In the genomic region with DNA sequence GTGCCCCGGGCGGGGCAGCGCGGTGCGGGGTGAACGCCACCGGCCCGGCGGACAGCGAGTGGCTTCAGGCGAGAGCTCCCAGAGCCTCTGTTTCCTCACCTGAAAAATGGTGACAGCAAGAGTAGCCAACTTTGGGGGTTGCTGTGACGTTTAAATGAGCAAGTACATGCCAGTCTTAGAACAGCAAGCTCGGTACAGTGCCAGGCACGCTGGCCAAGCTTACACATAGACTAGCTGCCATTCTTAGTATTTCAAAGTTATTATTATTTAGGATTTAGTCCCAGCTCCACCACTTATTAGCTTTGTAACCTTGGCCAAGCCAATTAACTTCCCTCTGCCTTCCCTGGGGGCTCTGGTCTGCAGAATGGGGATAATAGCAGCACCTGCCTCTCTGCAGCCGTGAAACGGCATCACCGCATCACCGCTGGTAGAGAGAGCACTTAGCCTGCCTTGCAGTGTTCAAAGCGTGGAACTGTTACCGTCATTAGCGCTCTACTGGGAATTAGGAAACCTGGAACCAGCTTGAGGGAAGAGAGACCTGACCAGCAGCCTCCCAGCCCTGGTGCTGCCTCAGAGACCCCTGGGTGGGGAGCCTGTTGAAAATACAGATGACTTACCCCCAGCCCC, we compare ENCODE assay signal across 11 cellular contexts. TPM values are rescaled to one million over a fixed set of nuclear protein-coding genes. Genes with fewer than 3 reads are reported as not detected.
DNase-seq lines count a peak whose midpoint lies in the region; ATAC-seq, FAIRE-seq and TF ChIP-seq lines count a peak whose summit lies in the region.
"Had no signal": no experiment of that assay in that cellular context is flagged by ENCODE, and none has a peak within 500 bp of the region (broad histone marks: within the 10 kb centered on the region; RNA-seq: fewer than 3 reads in every experiment).

Gene C9orf50, minus strand, starts transcription at position 433 of the 627 bp plus-strand sequence. CDS start 527 bp downstream, outside the sequence.

- H4K20me1 ChIP-seq in MM.1S (ENCODE audit: insufficient read depth, low read length), result no peaks in the 10 kb centered on the region

- H3K36me3 ChIP-seq in kidney (ENCODE audit: control insufficient read depth in 1 of 2, insufficient read depth in 2 of 2, low read length in 2 of 2) (no peaks in the 10 kb centered on the region), stomach smooth muscle (ENCODE audit: control insufficient read depth in 2 of 2, insufficient read depth in 2 of 2, low read length in 2 of 2) (no peaks in the 10 kb centered on the region), MM.1S (replicated peaks; ENCODE audit: insufficient read depth, low read length) (no peaks in the 10 kb centered on the region)

- no peaks in the 10 kb centered on the region for H3K79me2 ChIP-seq in MM.1S (ENCODE audit: low read length)

- H3K9ac ChIP-seq in kidney (ENCODE audit: low read length in 2 of 2), result peak within 1 kb of the TSS; percentile 24 to 58
- H3K9ac ChIP-seq in stomach smooth muscle (ENCODE audit: low read length in 2 of 2), result peak within 1 kb of the TSS; percentile 21 to 48
- H3K9ac ChIP-seq in MM.1S (ENCODE audit: low read length), result no peak within 1 kb of the TSS

- no peak within 1 kb of the TSS for H2AFZ ChIP-seq in MM.1S (ENCODE audit: low read length)

- no peaks in the 10 kb centered on the region for H3K9me2 ChIP-seq in MM.1S (replicated peaks; ENCODE audit: insufficient read depth, low read length)

- H3F3A ChIP-seq in MM.1S (ENCODE audit: insufficient read depth, low read length), result peaks cover 6% of the 10 kb centered on the region

- H3K4me1 ChIP-seq in kidney (ENCODE audit: control insufficient read depth in 1 of 2, insufficient read depth in 1 of 2, low read depth in 1 of 2, low read length in 2 of 2), result peaks cover 4 to 5% of the 10 kb centered on the region in 2 donors
- H3K4me1 ChIP-seq in stomach smooth muscle (ENCODE audit: control insufficient read depth, insufficient read depth, low read length), result peaks cover 17% of the 10 kb centered on the region
- 0 out of 2 replicates have a peak, but pooled peaks cover 2% of the 10 kb centered on the region for H3K4me1 ChIP-seq in MM.1S (ENCODE audit: low read length)

- H3K4me2 ChIP-seq in MM.1S (ENCODE audit: low read depth, low read length), result no peak within 1 kb of the TSS

- no peak for TF ChIP-seq POLR2A in H54 (IDR thresholded peaks at IDR 0.05; ENCODE audit: low read depth, low read length)

- intact Hi-C loops in kidney (cut with DNase I), result no loop called here

- H3K27me3 ChIP-seq in stomach smooth muscle (ENCODE audit: control insufficient read depth in 1 of 2, insufficient read depth in 2 of 2, low read length in 2 of 2), result no peaks in the 10 kb centered on the region
- peaks cover 40% of the 10 kb centered on the region for H3K27me3 ChIP-seq in MM.1S (replicated peaks; ENCODE audit: insufficient read depth, low read length)

- DNase-seq in DMS 273 (lab: John Stamatoyannopoulos, UW; ENCODE audit: unreplicated experiment) (peak; percentile 43), DMS 273 treated with DMSO at 0.1 percent for 48 hours (lab: John Stamatoyannopoulos, UW) (no peak), kidney (no peak), MM.1S (no peak), H54 (ENCODE audit: insufficient read length, low spot score) (no peak)
- DNase-seq: activated effector memory CD4-positive, alpha-beta T cell treated with anti-CD3 and anti-CD28 coated beads, Interleukin-2, amount 50 U/mL, for 16 hours; NCI-H524 treated with DMSO at 0.1 percent for 48 hours had no signal

- peak within 1 kb of the TSS; percentile 57 for H3K4me3 ChIP-seq in WI38 (ENCODE audit: low read depth, low read length)
- peak within 1 kb of the TSS; percentile 38 to 59 for H3K4me3 ChIP-seq in kidney (ENCODE audit: low read length in 2 of 2)
- H3K4me3 ChIP-seq in stomach smooth muscle (ENCODE audit: low read length in 2 of 2), result peak within 1 kb of the TSS; percentile 60 to 71
- H3K4me3 ChIP-seq in MM.1S (ENCODE audit: low read length), result no peak within 1 kb of the TSS

- TF ChIP-seq CTCF in WI38 (IDR thresholded peaks at IDR 0.05; ENCODE audit: low read depth, low read length), result no peak
- TF ChIP-seq CTCF in kidney (IDR thresholded peaks at IDR 0.05; ENCODE audit: borderline replicate concordance, extremely low read depth, insufficient read depth), result no peak
- TF ChIP-seq CTCF in MM.1S (IDR thresholded peaks at IDR 0.05; ENCODE audit: low read length), result no peak

- no peak for ATAC-seq in GM18519 (IDR thresholded peaks at IDR 0.05; ENCODE audit: low FRiP score, unreplicated experiment)

- H3K9me3 ChIP-seq in kidney (ENCODE audit: control insufficient read depth in 1 of 2, low read length in 2 of 2) (no peaks in the 10 kb centered on the region), stomach smooth muscle (ENCODE audit: control insufficient read depth in 2 of 2, low read length in 2 of 2) (no peaks in the 10 kb centered on the region), MM.1S (replicated peaks; ENCODE audit: insufficient read depth, low read length) (no peaks in the 10 kb centered on the region)

- H3K27ac ChIP-seq in kidney (ENCODE audit: low read depth in 2 of 2, low read length in 2 of 2) (no peak within 1 kb of the TSS), stomach smooth muscle (ENCODE audit: low read length) (no peak within 1 kb of the TSS), MM.1S (ENCODE audit: low read length) (no peak within 1 kb of the TSS)
- H3K27ac ChIP-seq: 22Rv1 had no signal

- no peak for FAIRE-seq in kidney (lab: Jason Lieb, UNC)
- no peak for FAIRE-seq in H54 (lab: Jason Lieb, UNC)

RNA-seq across cellular contexts. Expression of gene C9orf50, which starts in this region (rescaled TPM):
- 1.1 TPM for total RNA-seq in kidney
- polyA plus RNA-seq in kidney (ENCODE audit: insufficient read depth, low read depth, low replicate concordance), result 2.8 TPM
